ENCODE assay signal across 8 cellular contexts in genomic region chr1:45687753-45688737, GRCh38. TPM values are rescaled to one million over a fixed set of nuclear protein-coding genes. Genes with fewer than 3 reads are reported as not detected.
DNase-seq lines count a peak whose midpoint lies in the region; ATAC-seq and TF ChIP-seq lines count a peak whose summit lies in the region.

TSS of gene TMEM69 (plus strand) at chr1:45688181. CDS start at chr1:45691069, 2,888 bp downstream.

- DNase-seq in EH (ENCODE audit: low read depth) (peak; percentile 88), OCI-M2 (lab: John Stamatoyannopoulos, UW; ENCODE audit: unreplicated experiment) (peak; percentile 43), activated T-cell treated with anti-CD3 and anti-CD28 coated beads for 24 hours (ENCODE audit: low read depth) (peak; percentile 78), epithelial cell of proximal tubule (ENCODE audit: low read depth) (peak; percentile 79), mucosa of gallbladder (ENCODE audit: low spot score) (peak; percentile 85)
- peak; percentile 93 for DNase-seq in Jurkat, Clone E6-1 (ENCODE audit: low read depth, low spot score)
- peak; percentile 54 for DNase-seq in stimulated activated CD8-positive, alpha-beta memory T cell treated with anti-CD3 and anti-CD28 coated beads, Interleukin-4, amount 100 ng/mL, for 24 hours (ENCODE audit: low read depth)

- H3K4me3 ChIP-seq in Jurkat, Clone E6-1 (ENCODE audit: low read length): peak within 1 kb of the TSS; percentile 70
- H3K4me3 ChIP-seq in epithelial cell of proximal tubule (ENCODE audit: low read depth, low read length): peak within 1 kb of the TSS; percentile 93

- ATAC-seq in GM21786 (IDR thresholded peaks at IDR 0.05; ENCODE audit: unreplicated experiment): no peak

- peak; percentile 24 for TF ChIP-seq CTCF in epithelial cell of proximal tubule (conservative IDR thresholded peaks at IDR 0.05; ENCODE audit: low read depth, low read length)

RNA-seq across cellular contexts. Expression of gene TMEM69, which starts in this region (rescaled TPM):
- polyA plus RNA-seq in Jurkat, Clone E6-1 (2012; ENCODE audit: insufficient read depth, insufficient read length): 30.7 TPM
- total RNA-seq in epithelial cell of proximal tubule (43.8 and 54.5 TPM in 2 replicates), mucosa of gallbladder (18.3 TPM)

Comparison
In these comparisons a context has a peak if more than half of its experiments do, and no peak if none do; other contexts are left out.
1. DNase-seq: peak in every context shown above with its lines; median percentile 93 in Jurkat, Clone E6-1; 88 in EH; 85 in mucosa of gallbladder; 79 in epithelial cell of proximal tubule; 78 in activated T-cell treated with anti-CD3 and anti-CD28 coated beads for 24 hours; 54 in stimulated activated CD8-positive, alpha-beta memory T cell treated with anti-CD3 and anti-CD28 coated beads, Interleukin-4, amount 100 ng/mL, for 24 hours; 43 in OCI-M2.